In genomic region chr16:70466812-70467090, GRCh38 we compare ENCODE assay signal across 1 cellular context.
TF ChIP-seq lines count a peak whose summit lies in the region.

No MANE protein-coding gene starts in this region.

TF ChIP-seq in IMR-90, 13 proteins besides CTCF, POLR2A, EP300 and RAD21:
- no peak for TF ChIP-seq MXI1 (IDR thresholded peaks at IDR 0.05; ENCODE audit: borderline replicate concordance, low read depth, low read length)
- TF ChIP-seq NFE2L2 (IDR thresholded peaks at IDR 0.05; ENCODE audit: low read depth, low read length), result no peak
- no peak for TF ChIP-seq USF2 (IDR thresholded peaks at IDR 0.05; ENCODE audit: low read depth, low read length)
- no peak for TF ChIP-seq CHD1 (IDR thresholded peaks at IDR 0.05; ENCODE audit: low read depth, low read length)
- no peak for TF ChIP-seq MAFK (IDR thresholded peaks at IDR 0.05; ENCODE audit: low read depth, low read length)
- no peak for TF ChIP-seq RCOR1 (IDR thresholded peaks at IDR 0.05; ENCODE audit: insufficient replicate concordance, low read length)
- no peak for TF ChIP-seq FOS (IDR thresholded peaks at IDR 0.05; ENCODE audit: low read depth, low read length)
- TF ChIP-seq CEBPB (IDR thresholded peaks at IDR 0.05; ENCODE audit: low read depth, low read length), result no peak
- TF ChIP-seq MAZ (IDR thresholded peaks at IDR 0.05; ENCODE audit: borderline replicate concordance, low read depth, low read length), result no peak
- TF ChIP-seq BHLHE40 (IDR thresholded peaks at IDR 0.05; ENCODE audit: low read depth, low read length), result no peak
- no peak for TF ChIP-seq RFX5 (IDR thresholded peaks at IDR 0.05; ENCODE audit: low read depth, low read length)
- no peak for TF ChIP-seq SMC3 (IDR thresholded peaks at IDR 0.05; ENCODE audit: low read depth, low read length)
- TF ChIP-seq ELK1 (IDR thresholded peaks at IDR 0.05; ENCODE audit: borderline replicate concordance, low read depth, low read length), result no peak
TF ChIP-seq in IMR-90: peak in this region for 0.
